Comparison of ENCODE assay signal across 1 cellular context in genomic region chr1:28886731-28887417, GRCh38.
A peak's percentile ranks its signal among the peaks of the same experiment; 100 is the strongest.
TF ChIP-seq lines count a peak whose summit lies in the region.

No MANE protein-coding gene starts in this region.

TF ChIP-seq in K562, 482 proteins besides CTCF, POLR2A, EP300 and RAD21 (continued from another document):
- peak; percentile 64; the same call in 1 of the 2 replicates for TF ChIP-seq ARID3B (CRISPR knock-in tag; IDR thresholded peaks at IDR 0.05; ENCODE audit: borderline replicate concordance)
- TF ChIP-seq SREBF1 (IDR thresholded peaks at IDR 0.05; ENCODE audit: borderline replicate concordance, low read depth, low read length): no peak
- TF ChIP-seq ZNF274 (IDR thresholded peaks at IDR 0.05; ENCODE audit: borderline replicate concordance, low read depth, low read length): no peak; the same call in 1 of the 2 replicates
- 0 out of 2 replicates have a peak, but pooled peaks have one; percentile 37 for TF ChIP-seq SMARCA4 (IDR thresholded peaks at IDR 0.05)
- peak; percentile 42 for TF ChIP-seq ZBTB7A (IDR thresholded peaks at IDR 0.05; ENCODE audit: borderline replicate concordance, control insufficient read depth, low read depth, low read length)
- TF ChIP-seq ATF7 (IDR thresholded peaks at IDR 0.05): peak; percentile 98
- 0 out of 2 replicates have a peak, but pooled peaks have one; percentile 83 for TF ChIP-seq RBM14 (IDR thresholded peaks at IDR 0.05; ENCODE audit: borderline replicate concordance, insufficient read depth, low read depth, low read length)
- TF ChIP-seq NKRF (IDR thresholded peaks at IDR 0.05; ENCODE audit: borderline replicate concordance): peak; percentile 52; the same call in 1 of the 2 replicates
- peak; percentile 79 for TF ChIP-seq DMBX1 (CRISPR knock-in tag; IDR thresholded peaks at IDR 0.05; ENCODE audit: borderline replicate concordance)
- TF ChIP-seq RBM22 (IDR thresholded peaks at IDR 0.05; ENCODE audit: low read depth, low read length, poor library complexity, severe bottlenecking): no peak
- TF ChIP-seq ETV1 (tag; conservative IDR thresholded peaks at IDR 0.05; ENCODE audit: low read depth): 0 out of 2 replicates have a peak, but pooled peaks have one; percentile 36
- peak; percentile 80 for TF ChIP-seq USF2 (CRISPR knock-in tag; IDR thresholded peaks at IDR 0.05)
- no peak for TF ChIP-seq ZNF764 (CRISPR knock-in tag; IDR thresholded peaks at IDR 0.05; ENCODE audit: low read depth)
- no peak for TF ChIP-seq ZNF780A (CRISPR knock-in tag; IDR thresholded peaks at IDR 0.05)
- no peak for TF ChIP-seq RNF2 (IDR thresholded peaks at IDR 0.05)
- peak; percentile 84 for TF ChIP-seq FOS (IDR thresholded peaks at IDR 0.05; ENCODE audit: extremely low read depth, insufficient read length)
- 0 out of 2 replicates have a peak, but pooled peaks have one; percentile 37 for TF ChIP-seq OTX1 (CRISPR knock-in tag; IDR thresholded peaks at IDR 0.05)
- no peak for TF ChIP-seq HDGF (IDR thresholded peaks at IDR 0.05)
- no peak for TF ChIP-seq BRF1 (IDR thresholded peaks at IDR 0.05; ENCODE audit: borderline replicate concordance, extremely low read depth, insufficient read length)
- TF ChIP-seq FOXM1 (IDR thresholded peaks at IDR 0.05; ENCODE audit: low read depth): 0 out of 2 replicates have a peak, but pooled peaks have one; percentile 19
- no peak for TF ChIP-seq FOXM1 (CRISPR knock-in tag; IDR thresholded peaks at IDR 0.05; ENCODE audit: low read depth)
- peak; percentile 95 for TF ChIP-seq ERF (CRISPR knock-in tag; IDR thresholded peaks at IDR 0.05)
- peak; percentile 56; the same call in 1 of the 2 replicates for TF ChIP-seq MTA1 (IDR thresholded peaks at IDR 0.05; ENCODE audit: borderline replicate concordance)
- peak; percentile 13; the same call in 1 of the 2 replicates for TF ChIP-seq ATF4 (CRISPR knock-in tag; IDR thresholded peaks at IDR 0.05)
- peak in 1 of 2 experiments; percentile 27; a peak in 1 of 4 replicates for TF ChIP-seq TEAD1 (CRISPR knock-in tag; IDR thresholded peaks at IDR 0.05)
- TF ChIP-seq CEBPG (CRISPR knock-in tag; IDR thresholded peaks at IDR 0.05): peak; percentile 90
- TF ChIP-seq CEBPG (tag; conservative IDR thresholded peaks at IDR 0.05 in 1 of 2, IDR thresholded peaks at IDR 0.05 in 1 of 2): peak; percentile 92 to 99
- TF ChIP-seq SFPQ (IDR thresholded peaks at IDR 0.05; ENCODE audit: low read depth, low read length): no peak
- TF ChIP-seq TCF15 (CRISPR knock-in tag; IDR thresholded peaks at IDR 0.05): 0 out of 2 replicates have a peak, but pooled peaks have one; percentile 24
- TF ChIP-seq RCOR1 (IDR thresholded peaks at IDR 0.05; ENCODE audit: borderline replicate concordance in 1 of 2, low read depth in 2 of 2, low read length in 2 of 2): peak in 1 of 2 experiments; percentile 46; a peak in 1 of 4 replicates
- no peak for TF ChIP-seq JUN (IDR thresholded peaks at IDR 0.05; ENCODE audit: borderline replicate concordance, low read depth, low read length)
- no peak for TF ChIP-seq JUN (CRISPR knock-in tag; IDR thresholded peaks at IDR 0.05; ENCODE audit: borderline replicate concordance)
- peak; percentile 98 for TF ChIP-seq RBM25 (IDR thresholded peaks at IDR 0.05; ENCODE audit: low read depth, low read length, severe bottlenecking)
- TF ChIP-seq POLR2B (IDR thresholded peaks at IDR 0.05; ENCODE audit: low read depth, partially characterized antibody): peak; percentile 76
- TF ChIP-seq SMC3 (conservative IDR thresholded peaks at IDR 0.05; ENCODE audit: insufficient read depth, low read depth, low read length): 0 out of 2 replicates have a peak, but pooled peaks have one; percentile 21
- peak; percentile 49; the same call in 1 of the 2 replicates for TF ChIP-seq MYC (IDR thresholded peaks at IDR 0.05; ENCODE audit: low read depth, low read length)
- peak; percentile 91; the same call in 1 of the 2 replicates for TF ChIP-seq MYC (CRISPR knock-in tag; IDR thresholded peaks at IDR 0.05; ENCODE audit: borderline replicate concordance, low read depth)
- 0 out of 2 replicates have a peak, but pooled peaks have one; percentile 20 for TF ChIP-seq PHB (CRISPR knock-in tag; IDR thresholded peaks at IDR 0.05)
- no peak for TF ChIP-seq ZNF146 (CRISPR knock-in tag; IDR thresholded peaks at IDR 0.05; ENCODE audit: unreplicated experiment)
